24 cellular contexts compared by ENCODE assay signal in the genomic region with DNA sequence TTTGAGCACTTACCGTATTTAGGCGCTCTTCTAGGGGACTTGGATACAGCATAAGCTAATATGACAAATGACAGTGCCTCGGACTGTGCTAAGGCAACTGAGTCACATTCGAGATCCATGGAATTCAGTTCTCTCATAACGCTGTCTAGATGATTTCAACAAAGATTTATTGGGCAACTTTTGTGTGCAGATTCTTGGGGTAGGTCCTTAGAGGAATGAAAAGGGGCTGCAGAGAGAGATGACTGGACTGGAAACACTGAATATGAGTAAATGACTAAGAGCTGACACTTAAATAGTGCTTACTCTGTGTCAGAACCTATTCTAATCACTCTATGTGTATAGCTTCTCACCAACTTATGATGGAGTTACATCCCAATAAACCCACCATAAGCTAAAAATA. TPM values are rescaled to one million over a fixed set of nuclear protein-coding genes. Genes with fewer than 3 reads are reported as not detected.
"Had no signal": no experiment of that assay in that cellular context is flagged by ENCODE, and none has a peak within 500 bp of the region (broad histone marks: within the 10 kb centered on the region; RNA-seq: fewer than 3 reads in every experiment).

No MANE protein-coding gene starts in this region.

- H3K27ac ChIP-seq: esophagus squamous epithelium, gastrocnemius medialis, lower lobe of right lung, ovary, psoas muscle, suprapubic skin, thyroid gland had no signal

- DNase-seq: cortex of kidney; effector memory CD8-positive, alpha-beta T cell; erythroblast; esophagus squamous epithelium; foreskin fibroblast; gastrocnemius medialis; head of caudate nucleus; left ventricle myocardium superior; lower lobe of right lung; naive thymus-derived CD8-positive, alpha-beta T cell; nephron progenitor cell; nucleus accumbens; ovary; posterior cingulate gyrus; psoas muscle; right cardiac atrium; small intestine; stimulated activated CD4-positive, alpha-beta T cell treated with anti-CD3 and anti-CD28 coated beads, Interleukin-15, amount 100 ng/mL, for 24 hours; stimulated activated CD4-positive, alpha-beta T cell treated with anti-CD3 and anti-CD28 coated beads, Interleukin-2, amount 100 ng/mL, for 48 hours; stimulated activated naive B cell treated with anti-CD40 and anti-IgM and Interleukin-4, amounts not matched to agents 10 μg/mL and 1 μg/mL and 100 μg/mL, for 72 hours; stimulated activated naive CD8-positive, alpha-beta T cell treated with anti-CD3 and anti-CD28 coated beads, Interleukin-15, amount 100 ng/mL, for 72 hours; thyroid gland; trophoblast cell had no signal

- ATAC-seq: effector memory CD8-positive, alpha-beta T cell; gastrocnemius medialis; left ventricle myocardium superior; lower lobe of right lung; naive thymus-derived CD8-positive, alpha-beta T cell; psoas muscle; right cardiac atrium; stimulated activated naive B cell treated with anti-CD40 and anti-IgM and Interleukin-4, amounts not matched to agents 10 μg/mL and 1 μg/mL and 100 μg/mL, for 72 hours; stimulated activated naive CD8-positive, alpha-beta T cell treated with anti-CD3 and anti-CD28 coated beads, Interleukin-15, amount 100 ng/mL, for 72 hours had no signal

- H3K36me3 ChIP-seq: esophagus squamous epithelium, gastrocnemius medialis, lower lobe of right lung, ovary, suprapubic skin, thyroid gland had no signal

- H3K4me3 ChIP-seq: esophagus squamous epithelium, gastrocnemius medialis, lower lobe of right lung, ovary, psoas muscle, suprapubic skin, thyroid gland had no signal

- H3K27me3 ChIP-seq: esophagus squamous epithelium, gastrocnemius medialis, ovary, suprapubic skin, thyroid gland had no signal

- H3K9me3 ChIP-seq: esophagus squamous epithelium, gastrocnemius medialis, lower lobe of right lung, ovary, psoas muscle, suprapubic skin, thyroid gland had no signal

RNA-seq across cellular contexts. Expression of gene MARCKS, which starts 36.4 kb away (rescaled TPM):
- polyA plus RNA-seq: naive thymus-derived CD8-positive, alpha-beta T cell had no signal
